ENCODE assay signal across 28 cellular contexts in genomic region chr3:123760817-123761216, GRCh38.
"Had no signal": no experiment of that assay in that cellular context is flagged by ENCODE, and none has a peak within 500 bp of the region (broad histone marks: within the 10 kb centered on the region; RNA-seq: fewer than 3 reads in every experiment).

No MANE protein-coding gene starts in this region.

- H3K4me3 ChIP-seq: cardiac muscle cell, MG63, Peyer's patch, SJCRH30 had no signal

- H3K9me3 ChIP-seq: Peyer's patch, SJCRH30 had no signal

- H3K4me1 ChIP-seq: Peyer's patch had no signal

- ATAC-seq: activated CD8-positive, alpha-beta memory T cell treated with anti-CD3 and anti-CD28 coated beads, Interleukin-2, amount 10 ng/mL, durations not matched to agents 7 days and 5 days; activated CD8-positive, alpha-beta T cell treated with anti-CD3 and anti-CD28 coated beads, Interleukin-2, amount 10 ng/mL, durations not matched to agents 7 days and 5 days; activated naive CD4-positive, alpha-beta T cell treated with anti-CD3 and anti-CD28 coated beads, Interleukin-2, amount 50 U/mL, for 72 hours; activated naive CD8-positive, alpha-beta T cell treated with anti-CD3 and anti-CD28 coated beads, Interleukin-2, amount 50 U/mL, for 24 hours; activated T-cell treated with anti-CD3 and anti-CD28 coated beads, Interleukin-2, amount 50 U/mL, for 4 hours; WTC11 had no signal

- H3K27me3 ChIP-seq: brain microvascular endothelial cell, cardiac muscle cell, MG63, Peyer's patch, SJCRH30 had no signal

- DNase-seq: activated CD4-positive, alpha-beta T cell treated with anti-CD3 and anti-CD28 coated beads for 48 hours; activated CD4-positive, alpha-beta T cell treated with anti-CD3 and anti-CD28 coated beads, Interleukin-2, amount 50 U/mL, for 4 hours; activated CD4-positive, CD25-positive, alpha-beta regulatory T cell treated with anti-CD3 and anti-CD28 coated beads, Interleukin-2, amount 50 U/mL, for 72 hours; activated CD8-positive, alpha-beta memory T cell treated with anti-CD3 and anti-CD28 coated beads, Interleukin-2, amount 10 ng/mL, durations not matched to agents 7 days and 5 days; activated CD8-positive, alpha-beta T cell treated with anti-CD3 and anti-CD28 coated beads, Interleukin-2, amount 10 ng/mL, durations not matched to agents 7 days and 5 days; activated effector memory CD4-positive, alpha-beta T cell treated with anti-CD3 and anti-CD28 coated beads, Interleukin-2, amount 50 U/mL, for 16 hours; activated naive CD4-positive, alpha-beta T cell treated with Interleukin-2 at 50 U/mL for 16 hours; activated naive CD8-positive, alpha-beta T cell treated with anti-CD3 and anti-CD28 coated beads, Interleukin-2, amount 50 U/mL, for 24 hours; activated T-cell treated with anti-CD3 and anti-CD28 coated beads, Interleukin-2, amount 50 U/mL, for 4 hours; amygdala; brain microvascular endothelial cell; MG63; MV-4-11; NCI-H1092 treated with DMSO at 0.1 percent for 48 hours; NCI-H1417 treated with DMSO at 0.1 percent for 48 hours; NCI-H1694 treated with DMSO at 0.1 percent for 48 hours; NCI-H2081; NCI-H446; NCI-H524; Peyer's patch; Right ventricle myocardium superior; SJCRH30; T-helper 9 cell had no signal

- H3K4me1 Mint-ChIP-seq: WTC11 had no signal

- H3K36me3 ChIP-seq: brain microvascular endothelial cell, cardiac muscle cell, Peyer's patch, SJCRH30 had no signal

- H3K4me3 Mint-ChIP-seq: activated CD8-positive, alpha-beta memory T cell treated with anti-CD3 and anti-CD28 coated beads, Interleukin-2, amount 10 ng/mL, durations not matched to agents 7 days and 5 days; activated CD8-positive, alpha-beta T cell treated with anti-CD3 and anti-CD28 coated beads, Interleukin-2, amount 10 ng/mL, durations not matched to agents 7 days and 5 days; activated naive CD8-positive, alpha-beta T cell treated with anti-CD3 and anti-CD28 coated beads, Interleukin-2, amount 50 U/mL, for 24 hours; activated T-cell treated with anti-CD3 and anti-CD28 coated beads, Interleukin-2, amount 50 U/mL, for 4 hours; T-helper 1 cell treated with Interleukin-12 subunit alpha and Interleukin-12 subunit beta and Interleukin-4 antibody, amounts not matched to agents 30 μg/mL and 1 μg/mL, for 36 hours; WTC11 had no signal

- H3K36me3 Mint-ChIP-seq: activated CD8-positive, alpha-beta memory T cell treated with anti-CD3 and anti-CD28 coated beads, Interleukin-2, amount 10 ng/mL, durations not matched to agents 7 days and 5 days; activated naive CD4-positive, alpha-beta T cell treated with anti-CD3 and anti-CD28 coated beads, Interleukin-2, amount 50 U/mL, for 72 hours; WTC11 had no signal

- H3K27ac ChIP-seq: brain microvascular endothelial cell, cardiac muscle cell, Peyer's patch, RWPE1, SJCRH30 had no signal

- H3K27ac Mint-ChIP-seq: activated CD8-positive, alpha-beta memory T cell treated with anti-CD3 and anti-CD28 coated beads, Interleukin-2, amount 10 ng/mL, durations not matched to agents 7 days and 5 days; activated CD8-positive, alpha-beta T cell treated with anti-CD3 and anti-CD28 coated beads, Interleukin-2, amount 10 ng/mL, durations not matched to agents 7 days and 5 days; activated naive CD4-positive, alpha-beta T cell treated with anti-CD3 and anti-CD28 coated beads, Interleukin-2, amount 50 U/mL, for 72 hours; activated naive CD8-positive, alpha-beta T cell treated with anti-CD3 and anti-CD28 coated beads, Interleukin-2, amount 50 U/mL, for 24 hours; T-helper 1 cell treated with Interleukin-12 subunit alpha and Interleukin-12 subunit beta and Interleukin-4 antibody, amounts not matched to agents 30 μg/mL and 1 μg/mL, for 36 hours; WTC11 had no signal

- H3K9me3 Mint-ChIP-seq: activated naive CD4-positive, alpha-beta T cell treated with anti-CD3 and anti-CD28 coated beads, Interleukin-2, amount 50 U/mL, for 72 hours; activated naive CD8-positive, alpha-beta T cell treated with anti-CD3 and anti-CD28 coated beads, Interleukin-2, amount 50 U/mL, for 24 hours; activated T-cell treated with anti-CD3 and anti-CD28 coated beads, Interleukin-2, amount 50 U/mL, for 4 hours; T-helper 1 cell treated with Interleukin-12 subunit alpha and Interleukin-12 subunit beta and Interleukin-4 antibody, amounts not matched to agents 30 μg/mL and 1 μg/mL, for 36 hours; WTC11 had no signal
